In the genomic region with DNA sequence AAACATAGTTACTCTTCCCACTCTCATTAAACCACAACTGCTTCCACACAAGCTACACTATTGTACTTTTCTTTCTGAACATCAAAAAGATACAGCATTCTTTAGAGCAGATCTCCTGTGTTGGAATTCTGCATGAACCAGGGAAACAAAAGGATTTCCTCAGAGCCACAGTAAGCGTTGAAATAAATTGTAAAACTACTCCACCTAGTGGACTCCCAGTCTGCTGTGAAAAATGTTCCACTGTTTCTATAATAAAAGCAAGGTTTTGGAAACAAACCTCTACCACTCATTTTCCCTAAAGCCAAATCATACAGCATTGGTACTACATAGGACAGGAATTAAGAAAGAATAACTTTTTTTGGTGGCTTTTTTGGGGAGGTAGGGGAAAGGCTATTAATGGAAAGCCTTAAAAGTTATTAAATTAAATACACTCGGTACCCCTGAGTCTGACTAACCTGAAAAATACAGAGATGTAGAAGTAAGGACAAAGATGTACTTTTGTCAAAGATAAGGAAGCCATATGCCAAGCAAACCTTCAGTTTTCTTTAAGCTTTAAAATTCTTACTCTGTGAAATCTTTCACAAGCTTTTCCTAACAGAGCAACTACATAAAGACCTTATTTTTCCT, we compare ENCODE assay signal across 7 cellular contexts. TPM values are rescaled to one million over a fixed set of nuclear protein-coding genes. Genes with fewer than 3 reads are reported as not detected.
A peak's percentile ranks its signal among the peaks of the same experiment; 100 is the strongest.
DNase-seq lines count a peak whose midpoint lies in the region; ATAC-seq and TF ChIP-seq lines count a peak whose summit lies in the region.

No MANE protein-coding gene starts in this region.

- H3K4me1 ChIP-seq in left ventricle myocardium inferior (peaks cover 35% of the 10 kb centered on the region), gastrocnemius medialis (peaks cover 37 to 51% of the 10 kb centered on the region in 2 donors)

- in situ Hi-C loops in gastrocnemius medialis (cut with MboI; ENCODE audit: low sequenced_read_pairs in 4 of 4): loop anchor here (5.0 to 25.0 kb wide), 5 partner anchors 383 to 1065 kb away; partner anchors contain the start of gene TSC22D1 (in 2 of the 4)

- no peaks in the 10 kb centered on the region for H3K9me3 ChIP-seq in left ventricle myocardium inferior (replicated peaks)
- no peaks in the 10 kb centered on the region for H3K9me3 ChIP-seq in gastrocnemius medialis

- no peaks in the 10 kb centered on the region for H3K4me1 Mint-ChIP-seq in stimulated activated naive CD8-positive, alpha-beta T cell treated with anti-CD3 and anti-CD28 coated beads, Interleukin-15, amount 100 ng/mL, for 72 hours

- CTCF ChIA-PET in GM10248 (lab: Yijun Ruan, JAX): interaction anchor here (0.7 to 3.7 kb wide), 12 partner anchors 8 to 983 kb away, joined by 3 to 27 read pairs (median 4); no protein-coding TSS in a partner anchor

- H3K9me3 Mint-ChIP-seq in stimulated activated naive CD8-positive, alpha-beta T cell treated with anti-CD3 and anti-CD28 coated beads, Interleukin-15, amount 100 ng/mL, for 72 hours: peaks cover 0 to 2% of the 10 kb centered on the region in 2 donors

- no peak for TF ChIP-seq POLR2A in gastrocnemius medialis (IDR thresholded peaks at IDR 0.05)

- peak; percentile 56 for TF ChIP-seq CTCF in GM10248 (IDR thresholded peaks at IDR 0.05; ENCODE audit: control extremely low read depth, extremely low read depth, low read depth, missing control alignments)
- TF ChIP-seq CTCF in VCaP (conservative IDR thresholded peaks at IDR 0.05): peak; percentile 84
- peak; percentile 88 for TF ChIP-seq CTCF in left ventricle myocardium inferior (IDR thresholded peaks at IDR 0.05; ENCODE audit: borderline replicate concordance)
- TF ChIP-seq CTCF in gastrocnemius medialis (IDR thresholded peaks at IDR 0.05 in 4 of 5, conservative IDR thresholded peaks at IDR 0.05 in 1 of 5): peak; percentile 78 to 92 (median 82)

- H3K27ac Mint-ChIP-seq in stimulated activated naive CD8-positive, alpha-beta T cell treated with anti-CD3 and anti-CD28 coated beads, Interleukin-15, amount 100 ng/mL, for 72 hours: no peak overlapping the region

- POLR2A ChIA-PET in GM10248 (lab: Yijun Ruan, JAX): no interaction called here

- intact Hi-C loops in left ventricle myocardium inferior (cut with micrococcal nuclease): loop anchor here (5.0 kb wide), 1 partner anchor 488 kb away; no protein-coding TSS in a partner anchor
- intact Hi-C loops in gastrocnemius medialis (cut with DNase I; ENCODE audit: low total_unique reads): loop anchor here (1.0 to 5.0 kb wide), 5 partner anchors 68 to 1063 kb away; no protein-coding TSS in a partner anchor

- no peak overlapping the region for H3K4me3 Mint-ChIP-seq in stimulated activated naive CD8-positive, alpha-beta T cell treated with anti-CD3 and anti-CD28 coated beads, Interleukin-15, amount 100 ng/mL, for 72 hours

- ATAC-seq in gastrocnemius medialis: peak; percentile 64 to 69
- no peak for ATAC-seq in stimulated activated naive CD8-positive, alpha-beta T cell treated with anti-CD3 and anti-CD28 coated beads, Interleukin-15, amount 100 ng/mL, for 72 hours

- no peak for DNase-seq in GM10248 (ENCODE audit: extremely low spot score)
- peak; percentile 8 for DNase-seq in NCI-H1092 (lab: John Stamatoyannopoulos, UW)
- DNase-seq in left ventricle myocardium inferior: no peak
- DNase-seq in gastrocnemius medialis: no peak
- no peak for DNase-seq in stimulated activated naive CD8-positive, alpha-beta T cell treated with anti-CD3 and anti-CD28 coated beads, Interleukin-15, amount 100 ng/mL, for 72 hours
- DNase-seq in activated CD4-positive, alpha-beta T cell treated with anti-CD3 and anti-CD28 coated beads, Interleukin-2, amount 50 U/mL, for 4 hours: no peak

- no peaks in the 10 kb centered on the region for H3K27me3 ChIP-seq in left ventricle myocardium inferior (ENCODE audit: low read depth)
- no peaks in the 10 kb centered on the region for H3K27me3 ChIP-seq in gastrocnemius medialis

- H3K4me3 ChIP-seq in left ventricle myocardium inferior (no peak overlapping the region), gastrocnemius medialis (no peak overlapping the region)

- H3K27me3 Mint-ChIP-seq in stimulated activated naive CD8-positive, alpha-beta T cell treated with anti-CD3 and anti-CD28 coated beads, Interleukin-15, amount 100 ng/mL, for 72 hours: no peaks in the 10 kb centered on the region

- H3K36me3 ChIP-seq in left ventricle myocardium inferior (peaks cover 9% of the 10 kb centered on the region), gastrocnemius medialis (peaks cover 0 to 8% of the 10 kb centered on the region in 2 donors)

- H3K27ac ChIP-seq in VCaP (peak overlapping the region; percentile 85), left ventricle myocardium inferior (replicated peaks) (no peak overlapping the region), gastrocnemius medialis (peak overlapping the region; percentile 60 to 81 (median 79))

RNA-seq across cellular contexts. Expression of gene NUFIP1, which starts 19.3 kb away (rescaled TPM):
- total RNA-seq in left ventricle myocardium inferior (3.1 TPM), gastrocnemius medialis (1 to 10 TPM; 3.4 to 5.3 (median 4.5) TPM)

RNA-seq across cellular contexts. Expression of gene GPALPP1, which starts 19.4 kb away (rescaled TPM):
- total RNA-seq in left ventricle myocardium inferior (10.7 TPM), gastrocnemius medialis (10 to 100 TPM in 2 of 4 donors, 1 to 10 TPM in 2; 6.4 to 16.2 (median 9.6) TPM)
